2 cellular contexts compared by ENCODE assay signal in the genomic region with DNA sequence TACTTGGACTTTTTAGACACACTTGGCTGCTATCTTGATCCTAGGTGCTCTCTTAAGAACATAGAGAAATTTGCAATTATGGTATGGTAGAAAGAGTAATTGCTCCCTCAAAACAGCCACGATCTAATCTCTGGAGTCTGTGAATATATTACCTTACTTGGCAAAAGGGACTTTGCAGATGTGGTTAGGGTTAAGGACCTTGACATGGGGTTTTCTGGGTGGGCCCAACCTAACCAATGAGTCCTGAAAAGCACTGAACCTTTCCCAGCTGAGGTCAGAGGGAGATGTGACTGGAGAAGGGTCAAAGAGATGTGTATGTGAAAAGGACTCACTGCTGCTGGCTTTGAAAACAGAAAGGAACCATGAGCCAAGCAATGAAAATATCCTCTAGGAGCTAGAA.
TF ChIP-seq lines count a peak whose summit lies in the region.

No MANE protein-coding gene starts in this region.

TF ChIP-seq in GM23338, 12 proteins besides CTCF, POLR2A, EP300 and RAD21:
- TF ChIP-seq JUNB (IDR thresholded peaks at IDR 0.05; ENCODE audit: unreplicated experiment), result no peak
- TF ChIP-seq EZH2phosphoT487 (IDR thresholded peaks at IDR 0.05; ENCODE audit: unreplicated experiment), result no peak
- TF ChIP-seq ZNF114 (CRISPR knock-in tag; IDR thresholded peaks at IDR 0.05), result no peak
TF ChIP-seq in GM23338: peak in this region for 0.

TF ChIP-seq in HepG2, 621 proteins besides CTCF, POLR2A, EP300 and RAD21:
- TF ChIP-seq NR0B2 (CRISPR knock-in tag; IDR thresholded peaks at IDR 0.05) (no peak), NR2F6 (IDR thresholded peaks at IDR 0.05) (peak; percentile 41; the same call in 1 of the 2 replicates), NR2F6 (CRISPR knock-in tag; IDR thresholded peaks at IDR 0.05) (no peak), BCL6 (CRISPR knock-in tag; IDR thresholded peaks at IDR 0.05) (0 out of 2 replicates have a peak, but pooled peaks have one; percentile 45), NR2F2 (IDR thresholded peaks at IDR 0.05; ENCODE audit: borderline replicate concordance, low read depth) (0 out of 2 replicates have a peak, but pooled peaks have one; percentile 31), ZMYM4 (CRISPR knock-in tag; IDR thresholded peaks at IDR 0.05) (no peak), FLYWCH1 (CRISPR knock-in tag; IDR thresholded peaks at IDR 0.05) (0 out of 2 replicates have a peak, but pooled peaks have one; percentile 42), JARID2 (CRISPR knock-in tag; IDR thresholded peaks at IDR 0.05; ENCODE audit: insufficient replicate concordance) (no peak), MTA1 (CRISPR knock-in tag; IDR thresholded peaks at IDR 0.05; ENCODE audit: borderline replicate concordance) (no peak), GZF1 (CRISPR knock-in tag; IDR thresholded peaks at IDR 0.05) (no peak)
TF ChIP-seq in HepG2: peak in this region for 4.
